ENCODE assay signal across 1 cellular context in the genomic region with DNA sequence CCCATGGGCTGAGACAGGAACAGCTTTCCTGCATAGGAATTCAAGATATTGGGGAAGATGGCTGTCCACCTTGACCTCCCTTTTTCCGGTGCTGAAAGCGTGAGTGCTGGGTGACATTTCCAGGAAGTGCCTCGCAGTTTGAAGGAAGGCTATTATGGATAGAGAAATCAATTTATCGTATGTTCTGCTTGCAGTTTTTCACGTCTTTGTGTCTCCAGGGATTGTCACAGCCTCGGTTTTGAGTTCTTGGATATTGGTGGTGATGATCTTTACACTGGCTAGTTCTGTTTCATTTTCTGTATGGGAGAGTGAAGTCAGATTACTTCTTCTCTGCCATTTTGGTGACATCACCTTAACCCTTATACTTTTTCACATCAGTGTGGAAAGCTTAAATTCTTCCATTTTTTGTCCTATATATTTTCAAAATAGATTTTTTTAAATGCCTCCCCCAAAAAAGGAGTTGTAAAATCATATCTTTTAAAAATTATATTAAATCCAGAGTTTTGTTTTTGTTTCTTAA.
TF ChIP-seq lines count a peak whose summit lies in the region.

No MANE protein-coding gene starts in this region.

TF ChIP-seq in GM12878, 131 proteins besides CTCF, POLR2A, EP300 and RAD21 (continued from another document):
- TF ChIP-seq FOXM1 (IDR thresholded peaks at IDR 0.05; ENCODE audit: low read depth, low read length) (0 out of 2 replicates have a peak, but pooled peaks have one; percentile 18), RB1 (IDR thresholded peaks at IDR 0.05; ENCODE audit: borderline replicate concordance) (no peak), TCF7 (IDR thresholded peaks at IDR 0.05; ENCODE audit: borderline replicate concordance) (no peak), SRF (IDR thresholded peaks at IDR 0.05; ENCODE audit: low read depth in 2 of 2, low read length in 2 of 2) (no peak), NRF1 (conservative IDR thresholded peaks at IDR 0.05; ENCODE audit: low read depth, low read length) (no peak), RELA (IDR thresholded peaks at IDR 0.05; ENCODE audit: borderline replicate concordance, partially characterized antibody) (no peak), PML (IDR thresholded peaks at IDR 0.05; ENCODE audit: low read length) (no peak), ZBED1 (IDR thresholded peaks at IDR 0.05; ENCODE audit: borderline replicate concordance) (0 out of 2 replicates have a peak, but pooled peaks have one; percentile 5), SMAD1 (IDR thresholded peaks at IDR 0.05; ENCODE audit: low read depth, partially characterized antibody) (no peak), EGR1 (IDR thresholded peaks at IDR 0.05; ENCODE audit: borderline replicate concordance in 1 of 2, low read depth in 2 of 2, low read length in 2 of 2) (no peak), DPF2 (IDR thresholded peaks at IDR 0.05) (0 out of 2 replicates have a peak, but pooled peaks have one; percentile 9), POLR2AphosphoS5 (IDR thresholded peaks at IDR 0.05; ENCODE audit: low read length) (no peak), CBX5 (IDR thresholded peaks at IDR 0.05; ENCODE audit: low read depth) (no peak), NFIC (IDR thresholded peaks at IDR 0.05; ENCODE audit: low read depth, low read length) (no peak; the same call in 1 of the 2 replicates), YBX1 (IDR thresholded peaks at IDR 0.05) (no peak), ZNF24 (IDR thresholded peaks at IDR 0.05) (no peak), ZNF207 (IDR thresholded peaks at IDR 0.05; ENCODE audit: borderline replicate concordance) (no peak), ZSCAN29 (IDR thresholded peaks at IDR 0.05) (no peak), KDM1A (IDR thresholded peaks at IDR 0.05; ENCODE audit: borderline replicate concordance) (no peak), ETV6 (conservative IDR thresholded peaks at IDR 0.05 in 1 of 2, IDR thresholded peaks at IDR 0.05 in 1 of 2; ENCODE audit: borderline replicate concordance in 1 of 2, low read depth in 1 of 2) (0 out of 4 replicates have a peak, but pooled peaks of 1 of the 2 experiments have one; percentile 3)
- TF ChIP-seq, protein P1, sequence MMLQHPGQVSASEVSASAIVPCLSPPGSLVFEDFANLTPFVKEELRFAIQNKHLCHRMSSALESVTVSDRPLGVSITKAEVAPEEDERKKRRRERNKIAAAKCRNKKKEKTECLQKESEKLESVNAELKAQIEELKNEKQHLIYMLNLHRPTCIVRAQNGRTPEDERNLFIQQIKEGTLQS (IDR thresholded peaks at IDR 0.05; ENCODE audit: borderline replicate concordance, extremely low read depth, low read depth, low read length): no peak
- TF ChIP-seq, protein P2, sequence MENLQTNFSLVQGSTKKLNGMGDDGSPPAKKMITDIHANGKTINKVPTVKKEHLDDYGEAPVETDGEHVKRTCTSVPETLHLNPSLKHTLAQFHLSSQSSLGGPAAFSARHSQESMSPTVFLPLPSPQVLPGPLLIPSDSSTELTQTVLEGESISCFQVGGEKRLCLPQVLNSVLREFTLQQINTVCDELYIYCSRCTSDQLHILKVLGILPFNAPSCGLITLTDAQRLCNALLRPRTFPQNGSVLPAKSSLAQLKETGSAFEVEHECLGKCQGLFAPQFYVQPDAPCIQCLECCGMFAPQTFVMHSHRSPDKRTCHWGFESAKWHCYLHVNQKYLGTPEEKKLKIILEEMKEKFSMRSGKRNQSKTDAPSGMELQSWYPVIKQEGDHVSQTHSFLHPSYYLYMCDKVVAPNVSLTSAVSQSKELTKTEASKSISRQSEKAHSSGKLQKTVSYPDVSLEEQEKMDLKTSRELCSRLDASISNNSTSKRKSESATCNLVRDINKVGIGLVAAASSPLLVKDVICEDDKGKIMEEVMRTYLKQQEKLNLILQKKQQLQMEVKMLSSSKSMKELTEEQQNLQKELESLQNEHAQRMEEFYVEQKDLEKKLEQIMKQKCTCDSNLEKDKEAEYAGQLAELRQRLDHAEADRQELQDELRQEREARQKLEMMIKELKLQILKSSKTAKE (IDR thresholded peaks at IDR 0.05; ENCODE audit: low read depth, poor library complexity, severe bottlenecking): no peak
- TF ChIP-seq, protein P3, sequence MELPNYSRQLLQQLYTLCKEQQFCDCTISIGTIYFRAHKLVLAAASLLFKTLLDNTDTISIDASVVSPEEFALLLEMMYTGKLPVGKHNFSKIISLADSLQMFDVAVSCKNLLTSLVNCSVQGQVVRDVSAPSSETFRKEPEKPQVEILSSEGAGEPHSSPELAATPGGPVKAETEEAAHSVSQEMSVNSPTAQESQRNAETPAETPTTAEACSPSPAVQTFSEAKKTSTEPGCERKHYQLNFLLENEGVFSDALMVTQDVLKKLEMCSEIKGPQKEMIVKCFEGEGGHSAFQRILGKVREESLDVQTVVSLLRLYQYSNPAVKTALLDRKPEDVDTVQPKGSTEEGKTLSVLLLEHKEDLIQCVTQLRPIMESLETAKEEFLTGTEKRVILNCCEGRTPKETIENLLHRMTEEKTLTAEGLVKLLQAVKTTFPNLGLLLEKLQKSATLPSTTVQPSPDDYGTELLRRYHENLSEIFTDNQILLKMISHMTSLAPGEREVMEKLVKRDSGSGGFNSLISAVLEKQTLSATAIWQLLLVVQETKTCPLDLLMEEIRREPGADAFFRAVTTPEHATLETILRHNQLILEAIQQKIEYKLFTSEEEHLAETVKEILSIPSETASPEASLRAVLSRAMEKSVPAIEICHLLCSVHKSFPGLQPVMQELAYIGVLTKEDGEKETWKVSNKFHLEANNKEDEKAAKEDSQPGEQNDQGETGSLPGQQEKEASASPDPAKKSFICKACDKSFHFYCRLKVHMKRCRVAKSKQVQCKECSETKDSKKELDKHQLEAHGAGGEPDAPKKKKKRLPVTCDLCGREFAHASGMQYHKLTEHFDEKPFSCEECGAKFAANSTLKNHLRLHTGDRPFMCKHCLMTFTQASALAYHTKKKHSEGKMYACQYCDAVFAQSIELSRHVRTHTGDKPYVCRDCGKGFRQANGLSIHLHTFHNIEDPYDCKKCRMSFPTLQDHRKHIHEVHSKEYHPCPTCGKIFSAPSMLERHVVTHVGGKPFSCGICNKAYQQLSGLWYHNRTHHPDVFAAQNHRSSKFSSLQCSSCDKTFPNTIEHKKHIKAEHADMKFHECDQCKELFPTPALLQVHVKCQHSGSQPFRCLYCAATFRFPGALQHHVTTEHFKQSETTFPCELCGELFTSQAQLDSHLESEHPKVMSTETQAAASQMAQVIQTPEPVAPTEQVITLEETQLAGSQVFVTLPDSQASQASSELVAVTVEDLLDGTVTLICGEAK (IDR thresholded peaks at IDR 0.05; ENCODE audit: borderline replicate concordance): no peak
- TF ChIP-seq, protein P4, sequence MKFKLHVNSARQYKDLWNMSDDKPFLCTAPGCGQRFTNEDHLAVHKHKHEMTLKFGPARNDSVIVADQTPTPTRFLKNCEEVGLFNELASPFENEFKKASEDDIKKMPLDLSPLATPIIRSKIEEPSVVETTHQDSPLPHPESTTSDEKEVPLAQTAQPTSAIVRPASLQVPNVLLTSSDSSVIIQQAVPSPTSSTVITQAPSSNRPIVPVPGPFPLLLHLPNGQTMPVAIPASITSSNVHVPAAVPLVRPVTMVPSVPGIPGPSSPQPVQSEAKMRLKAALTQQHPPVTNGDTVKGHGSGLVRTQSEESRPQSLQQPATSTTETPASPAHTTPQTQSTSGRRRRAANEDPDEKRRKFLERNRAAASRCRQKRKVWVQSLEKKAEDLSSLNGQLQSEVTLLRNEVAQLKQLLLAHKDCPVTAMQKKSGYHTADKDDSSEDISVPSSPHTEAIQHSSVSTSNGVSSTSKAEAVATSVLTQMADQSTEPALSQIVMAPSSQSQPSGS (IDR thresholded peaks at IDR 0.05; ENCODE audit: low read length): peak; percentile 65; the same call in 1 of the 2 replicates
